8 cellular contexts compared by ENCODE assay signal in the genomic region with DNA sequence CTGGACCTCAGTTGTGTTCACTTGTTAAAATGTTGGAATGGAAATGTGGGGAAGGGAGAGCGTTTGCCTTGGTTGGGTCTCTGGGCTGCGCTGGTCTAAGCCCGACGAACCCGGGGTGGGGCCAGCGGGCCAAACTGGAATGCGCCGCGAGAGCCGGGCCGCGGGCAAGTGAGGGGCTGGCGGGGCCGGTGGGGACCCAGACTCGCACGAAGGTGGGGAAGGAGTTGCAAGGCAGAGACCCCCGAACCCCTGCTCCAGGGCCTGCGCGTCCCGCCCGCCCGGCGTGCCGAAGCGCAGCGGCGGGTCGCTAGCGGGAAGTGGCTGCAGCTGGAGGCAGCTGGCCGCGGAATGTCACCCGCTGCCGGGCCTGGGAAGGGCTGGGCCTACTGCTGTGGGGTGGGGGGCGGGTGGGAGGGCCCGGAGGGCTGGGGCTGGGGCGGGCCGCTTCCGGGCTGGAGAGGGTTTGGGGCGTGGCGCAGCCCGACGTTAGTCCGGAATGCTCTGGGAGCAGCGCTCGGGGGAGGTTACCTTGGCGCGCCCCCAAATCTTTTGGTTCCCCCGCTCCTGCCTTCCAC.
DNase-seq lines count a peak whose midpoint lies in the region; ATAC-seq and FAIRE-seq lines count a peak whose summit lies in the region.

No MANE protein-coding gene starts in this region.

- H3K36me3 ChIP-seq in mucosa of stomach (ENCODE audit: control insufficient read depth, insufficient read depth, low read length) (no peaks in the 10 kb centered on the region), aorta (ENCODE audit: control insufficient read depth in 1 of 2, insufficient read depth in 2 of 2, low read length in 1 of 2) (no peaks in the 10 kb centered on the region), Karpas-422 (ENCODE audit: insufficient read depth, low read length) (no peaks in the 10 kb centered on the region)

- H3K79me2 ChIP-seq in Karpas-422 (ENCODE audit: low read length): no peaks in the 10 kb centered on the region

- no peaks in the 10 kb centered on the region for H3K9me3 Mint-ChIP-seq in activated naive CD4-positive, alpha-beta T cell treated with anti-CD3 and anti-CD28 coated beads for 36 hours

- no peak overlapping the region for H2AFZ ChIP-seq in Karpas-422 (ENCODE audit: low read length)

- FAIRE-seq in GM19239 (lab: Jason Lieb, UNC): no peak

- peak; percentile 81 for ATAC-seq in aorta (ENCODE audit: low FRiP score)

- H3K27ac Mint-ChIP-seq in activated naive CD4-positive, alpha-beta T cell treated with anti-CD3 and anti-CD28 coated beads for 36 hours: no peak overlapping the region

- H3K9ac ChIP-seq in mucosa of stomach (ENCODE audit: low read length) (peak overlapping the region; percentile 80), Karpas-422 (ENCODE audit: low read length) (no peak overlapping the region)

- H3K9me3 ChIP-seq in mucosa of stomach (ENCODE audit: control insufficient read depth, low read length) (no peaks in the 10 kb centered on the region), aorta (ENCODE audit: control insufficient read depth, low read length) (no peaks in the 10 kb centered on the region), Karpas-422 (ENCODE audit: low read length) (no peaks in the 10 kb centered on the region)

- H3K4me2 ChIP-seq in Karpas-422 (ENCODE audit: low read depth, low read length, poor library complexity, severe bottlenecking): no peak overlapping the region

- H3K9me2 ChIP-seq in Karpas-422 (replicated peaks; ENCODE audit: insufficient read depth, low read length): no peaks in the 10 kb centered on the region

- no peaks in the 10 kb centered on the region for H3K36me3 Mint-ChIP-seq in activated naive CD4-positive, alpha-beta T cell treated with anti-CD3 and anti-CD28 coated beads for 36 hours (ENCODE audit: low read depth)

- peaks cover 97% of the 10 kb centered on the region for H3K4me1 ChIP-seq in mucosa of stomach (ENCODE audit: control insufficient read depth, insufficient read depth, low read length)
- H3K4me1 ChIP-seq in aorta (ENCODE audit: control insufficient read depth in 1 of 2, insufficient read depth in 2 of 2, low read length in 2 of 2): peaks cover 0 to 4% of the 10 kb centered on the region in 2 donors
- H3K4me1 ChIP-seq in Karpas-422 (ENCODE audit: low read length): peaks cover 6% of the 10 kb centered on the region

- H3K4me3 ChIP-seq in mucosa of stomach (ENCODE audit: low read length) (peak overlapping the region; percentile 76), aorta (ENCODE audit: low read length in 2 of 2) (peak overlapping the region in 1 of 2 donors; percentile 2), Karpas-422 (ENCODE audit: low read length) (no peak overlapping the region)

- H3K27me3 ChIP-seq in mucosa of stomach (ENCODE audit: control insufficient read depth, insufficient read depth, low read length) (no peaks in the 10 kb centered on the region), aorta (ENCODE audit: control insufficient read depth in 1 of 2, insufficient read depth in 2 of 2, low read length in 1 of 2) (no peaks in the 10 kb centered on the region), Karpas-422 (ENCODE audit: low read length) (no peaks in the 10 kb centered on the region)

- no peak for DNase-seq in activated naive CD4-positive, alpha-beta T cell treated with anti-CD3 and anti-CD28 coated beads for 36 hours
- no peak for DNase-seq in activated naive CD4-positive, alpha-beta T cell treated with anti-CD3 and anti-CD28 coated beads, Interleukin-2, amount 50 U/mL, for 16 hours
- DNase-seq in fibroblast of gingiva (ENCODE audit: low read depth) (peak; percentile 33), aorta (peak; percentile 89 to 94), GM19239 (ENCODE audit: insufficient read length, low spot score) (no peak), Karpas-422 (no peak)
- no peak for DNase-seq in activated effector memory CD4-positive, alpha-beta T cell treated with anti-CD3 and anti-CD28 coated beads, Interleukin-2, amount 50 U/mL, for 16 hours

- no peaks in the 10 kb centered on the region for H4K20me1 ChIP-seq in Karpas-422 (ENCODE audit: insufficient read depth, low read depth, low read length)

- CTCF ChIA-PET in activated naive CD4-positive, alpha-beta T cell treated with anti-CD3 and anti-CD28 coated beads for 36 hours (lab: Charles Lee): interaction anchor here (0.6 to 1.1 kb wide), 2 partner anchors 25 to 48 kb away, joined by 3 read pairs; no protein-coding TSS in a partner anchor

- H3K4me3 Mint-ChIP-seq in activated naive CD4-positive, alpha-beta T cell treated with anti-CD3 and anti-CD28 coated beads for 36 hours: peak overlapping the region; percentile 43

- 0 to 2% methylated on average over 41 to 48 of the region's 48 CpGs for WGBS in aorta, 2 donors

- intact Hi-C loops in activated naive CD4-positive, alpha-beta T cell treated with anti-CD3 and anti-CD28 coated beads for 36 hours (cut with micrococcal nuclease): no loop called here
- intact Hi-C loops in aorta (cut with DNase I): loop anchor here (5.0 kb wide), 3 partner anchors 34 to 44 kb away; no protein-coding TSS in a partner anchor

- peak overlapping the region; percentile 65 to 88 for H3K27ac ChIP-seq in aorta (ENCODE audit: low read depth in 1 of 2, low read length in 2 of 2)
- no peak overlapping the region for H3K27ac ChIP-seq in Karpas-422 (ENCODE audit: low read length)

- H3K27me3 Mint-ChIP-seq in activated naive CD4-positive, alpha-beta T cell treated with anti-CD3 and anti-CD28 coated beads for 36 hours (ENCODE audit: low read depth): peaks cover 43% of the 10 kb centered on the region

- H3K4me1 Mint-ChIP-seq in activated naive CD4-positive, alpha-beta T cell treated with anti-CD3 and anti-CD28 coated beads for 36 hours (ENCODE audit: low read depth): peaks cover 7% of the 10 kb centered on the region

Comparison
In these comparisons a context has a peak if more than half of its experiments do, and no peak if none do; other contexts are left out.
1. DNase-seq: peak in fibroblast of gingiva (single experiment) and aorta (2 of 2); none in activated naive CD4-positive, alpha-beta T cell treated with anti-CD3 and anti-CD28 coated beads for 36 hours (single experiment), activated naive CD4-positive, alpha-beta T cell treated with anti-CD3 and anti-CD28 coated beads, Interleukin-2, amount 50 U/mL, for 16 hours (single experiment), activated effector memory CD4-positive, alpha-beta T cell treated with anti-CD3 and anti-CD28 coated beads, Interleukin-2, amount 50 U/mL, for 16 hours (single experiment), GM19239 (single experiment) and Karpas-422 (single experiment).